ENCODE assay signal across 8 cellular contexts in the genomic region with DNA sequence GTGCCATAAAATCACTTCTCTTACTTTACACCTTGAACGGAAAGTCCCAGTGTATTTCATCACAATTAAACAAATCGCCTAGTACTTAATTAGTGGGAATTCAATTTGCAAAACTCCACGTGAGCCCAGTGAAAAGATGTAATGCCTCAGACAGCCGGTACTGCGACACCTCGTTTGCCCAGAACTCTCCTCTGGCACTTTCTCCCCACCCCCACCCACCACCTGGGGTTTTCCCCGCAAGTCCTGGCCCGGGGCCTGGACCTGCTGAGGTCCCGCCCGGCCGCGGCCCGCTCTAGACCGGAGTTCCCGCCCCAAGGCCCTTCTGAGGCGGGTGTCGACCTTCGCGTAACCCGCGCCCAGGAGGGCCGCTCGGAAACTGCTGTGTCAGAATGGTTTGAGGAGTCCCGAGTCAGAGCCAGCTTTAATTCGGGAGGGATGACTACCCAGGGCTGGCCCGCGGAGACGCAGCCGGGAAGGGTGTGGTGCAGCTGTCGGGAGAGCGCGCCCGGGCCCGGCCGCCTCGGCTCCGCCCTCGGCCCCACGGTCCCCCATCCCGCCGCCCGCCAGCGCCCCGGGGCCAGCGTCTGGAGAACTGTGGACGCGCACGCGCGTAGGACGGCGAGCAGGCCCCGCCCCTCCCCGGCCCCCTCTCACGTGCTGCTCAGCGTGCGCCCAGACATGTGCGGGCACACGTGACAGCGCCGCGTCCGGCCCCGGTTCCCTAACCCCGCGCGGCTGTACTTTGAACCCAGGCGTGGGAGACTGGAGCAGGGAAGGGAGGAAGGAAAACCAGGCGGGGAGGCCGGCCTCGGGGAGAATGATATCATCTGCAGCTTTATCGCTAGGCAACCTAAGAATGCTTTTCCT. TPM values are rescaled to one million over a fixed set of nuclear protein-coding genes. Genes with fewer than 3 reads are reported as not detected.
DNase-seq lines count a peak whose midpoint lies in the region; ATAC-seq, FAIRE-seq and TF ChIP-seq lines count a peak whose summit lies in the region.

No MANE protein-coding gene starts in this region.

- H3K27ac ChIP-seq in RWPE1 = peak overlapping the region; percentile 85

- peak overlapping the region; percentile 65 for H3K4me3 ChIP-seq in neuron (ENCODE audit: low read length)

- no peak for FAIRE-seq in frontal cortex (lab: Jason Lieb, UNC)

- CTCF ChIA-PET in RWPE1 (lab: Yijun Ruan, JAX) = interaction anchor here (0.7 kb wide), 2 partner anchors 14 to 39 kb away, joined by 3 to 4 read pairs; no protein-coding TSS in a partner anchor

- POLR2A ChIA-PET in RWPE1 (lab: Yijun Ruan, JAX; ENCODE audit: low non-redundant PET) = no interaction called here

- peak overlapping the region; percentile 95 for H2AFZ ChIP-seq in neuron (ENCODE audit: low read depth, low read length)

- H3K27me3 ChIP-seq in neuron (ENCODE audit: insufficient read depth, low read length) = peaks cover 4% of the 10 kb centered on the region

- no peaks in the 10 kb centered on the region for H3K36me3 ChIP-seq in neuron (ENCODE audit: insufficient read depth, low read length)

- peak; percentile 12; the same call in 1 of the 2 replicates for TF ChIP-seq CTCF in RWPE1 (conservative IDR thresholded peaks at IDR 0.05; ENCODE audit: low read depth)

- H3K4me1 ChIP-seq in neuron (ENCODE audit: insufficient read depth, low read length) = peaks cover 18% of the 10 kb centered on the region

- H3K9me3 ChIP-seq in neuron (ENCODE audit: low read length) = no peaks in the 10 kb centered on the region

- DNase-seq in DMS 273 (lab: John Stamatoyannopoulos, UW; ENCODE audit: unreplicated experiment) (peak; percentile 96), HS-27A (ENCODE audit: low read depth) (peak; percentile 89), RWPE1 (ENCODE audit: low spot score) (peak; percentile 88), frontal cortex (ENCODE audit: low spot score in 2 of 2) (peak; percentile 87 to 88), stromal cell of bone marrow (ENCODE audit: low read depth) (peak; percentile 92)
- DNase-seq in activated naive CD4-positive, alpha-beta T cell treated with Interleukin-2 at 50 U/mL for 16 hours = peak; percentile 71

- peak; percentile 16 for ATAC-seq in GM19468 (IDR thresholded peaks at IDR 0.05; ENCODE audit: extremely low read depth, unreplicated experiment)

RNA-seq across cellular contexts. Expression of a gene that starts 10.8 kb away (rescaled TPM):
- 0.41 TPM for total RNA-seq in frontal cortex

Comparison
In these comparisons a context has a peak if more than half of its experiments do, and no peak if none do; other contexts are left out.
1. Peak in every context shown above with its lines: DNase-seq, ATAC-seq, H3K4me3 ChIP-seq and H3K27ac ChIP-seq.